26 cellular contexts compared by ENCODE assay signal in the genomic region with DNA sequence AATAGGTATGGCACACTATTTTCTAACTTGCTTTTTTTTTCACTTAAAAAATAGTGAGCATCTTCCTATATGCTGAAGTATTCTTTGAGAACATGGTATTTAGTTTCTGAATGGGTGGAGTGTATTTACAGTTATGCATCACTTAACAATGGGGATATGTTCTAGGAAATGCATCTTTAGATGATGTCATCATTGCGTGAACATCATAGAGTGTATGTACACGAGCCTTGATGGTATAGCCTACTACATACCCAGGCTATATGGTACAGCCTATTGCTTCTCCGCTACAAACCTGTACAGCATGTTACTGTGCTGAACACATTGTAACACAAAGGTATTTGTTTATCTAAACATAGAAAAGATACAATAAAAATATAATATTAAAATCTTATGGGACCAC.
"Had no signal": no experiment of that assay in that cellular context is flagged by ENCODE, and none has a peak within 500 bp of the region (broad histone marks: within the 10 kb centered on the region; RNA-seq: fewer than 3 reads in every experiment).

No MANE protein-coding gene starts in this region.

- FAIRE-seq: endometrium, islet of Langerhans, keratinocyte had no signal

- ATAC-seq: effector memory CD8-positive, alpha-beta T cell; esophagus mucosa; gastrocnemius medialis; heart right ventricle; left cardiac atrium; left lung; left ventricle myocardium superior; lower lobe of right lung; mucosa of descending colon had no signal

- H3K36me3 ChIP-seq: colonic mucosa, esophagus squamous epithelium, gastrocnemius medialis, heart right ventricle, left lung, lower lobe of right lung had no signal

- H3K27ac ChIP-seq: colonic mucosa, epithelial cell of prostate, esophagus squamous epithelium, gastrocnemius medialis, heart right ventricle, left lung, lower lobe of right lung had no signal

- H3K4me3 ChIP-seq: colonic mucosa, esophagus squamous epithelium, gastrocnemius medialis, heart right ventricle, left lung, lower lobe of right lung, mucosa of descending colon had no signal

- H3K9me3 ChIP-seq: colonic mucosa, esophagus squamous epithelium, gastrocnemius medialis, left lung, lower lobe of right lung, mucosa of descending colon had no signal

- DNase-seq: colonic mucosa; cortex of kidney; effector CD8-positive, alpha-beta T cell; effector memory CD8-positive, alpha-beta T cell; endodermal cell; erythroblast; esophagus squamous epithelium; foreskin fibroblast; foreskin melanocyte; gastrocnemius medialis; glutamatergic neuron; head of caudate nucleus; heart right ventricle; hippocampal formation; left cardiac atrium; left lung; left ventricle myocardium superior; lower lobe of right lung; mesenchymal stem cell; mucosa of descending colon; naive B cell had no signal

- H3K4me1 ChIP-seq: colonic mucosa, esophagus squamous epithelium, gastrocnemius medialis, heart right ventricle, left lung, lower lobe of right lung had no signal

- H3K27me3 ChIP-seq: colonic mucosa had no signal
